ENCODE assay signal across 3 cellular contexts in the genomic region with DNA sequence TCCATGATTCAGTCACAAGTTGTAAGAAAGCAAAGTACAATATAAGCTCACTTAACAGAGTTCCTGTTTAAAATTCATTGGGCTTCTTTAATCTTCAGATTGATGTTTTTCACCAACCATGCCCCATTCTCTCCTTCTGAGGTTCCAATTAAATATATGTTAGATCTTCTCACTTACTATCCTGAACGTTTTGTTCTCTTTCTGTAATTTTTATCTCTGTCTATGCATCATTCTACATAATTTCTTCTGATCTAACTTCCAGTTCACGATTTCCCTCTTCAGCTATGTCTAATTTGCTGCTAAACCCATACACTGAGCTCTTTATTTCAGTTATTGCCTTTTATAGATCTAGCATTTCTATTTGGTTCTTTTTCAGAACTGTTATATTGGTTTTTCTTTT.
TF ChIP-seq lines count a peak whose summit lies in the region.

No MANE protein-coding gene starts in this region.

TF ChIP-seq in SK-N-SH treated with all-trans-retinoic acid at 6 μM for 48 hours, 23 proteins besides CTCF, POLR2A, EP300 and RAD21:
- TF ChIP-seq ZFP30 (CRISPR knock-in tag; IDR thresholded peaks at IDR 0.05) (peak; percentile 92), OSR1 (CRISPR knock-in tag; IDR thresholded peaks at IDR 0.05) (no peak)

TF ChIP-seq in SK-N-SH, 30 proteins besides CTCF, POLR2A, EP300 and RAD21:
- TF ChIP-seq NFIC (IDR thresholded peaks at IDR 0.05; ENCODE audit: borderline replicate concordance) (no peak), FOXJ3 (CRISPR knock-in tag; IDR thresholded peaks at IDR 0.05) (no peak), GABPA (IDR thresholded peaks at IDR 0.05; ENCODE audit: low read depth) (no peak), GATA2 (CRISPR knock-in tag; IDR thresholded peaks at IDR 0.05) (no peak), NRF1 (IDR thresholded peaks at IDR 0.05; ENCODE audit: low read depth, low read length) (no peak), MXI1 (IDR thresholded peaks at IDR 0.05; ENCODE audit: low read depth, low read length) (no peak), RCOR1 (IDR thresholded peaks at IDR 0.05; ENCODE audit: low read length) (no peak), CHD2 (IDR thresholded peaks at IDR 0.05; ENCODE audit: low read length, partially characterized antibody) (no peak), MEF2A (IDR thresholded peaks at IDR 0.05; ENCODE audit: borderline replicate concordance, low read depth) (no peak), RXRA (IDR thresholded peaks at IDR 0.05; ENCODE audit: borderline replicate concordance, low read depth) (no peak)
- TF ChIP-seq, protein P1, sequence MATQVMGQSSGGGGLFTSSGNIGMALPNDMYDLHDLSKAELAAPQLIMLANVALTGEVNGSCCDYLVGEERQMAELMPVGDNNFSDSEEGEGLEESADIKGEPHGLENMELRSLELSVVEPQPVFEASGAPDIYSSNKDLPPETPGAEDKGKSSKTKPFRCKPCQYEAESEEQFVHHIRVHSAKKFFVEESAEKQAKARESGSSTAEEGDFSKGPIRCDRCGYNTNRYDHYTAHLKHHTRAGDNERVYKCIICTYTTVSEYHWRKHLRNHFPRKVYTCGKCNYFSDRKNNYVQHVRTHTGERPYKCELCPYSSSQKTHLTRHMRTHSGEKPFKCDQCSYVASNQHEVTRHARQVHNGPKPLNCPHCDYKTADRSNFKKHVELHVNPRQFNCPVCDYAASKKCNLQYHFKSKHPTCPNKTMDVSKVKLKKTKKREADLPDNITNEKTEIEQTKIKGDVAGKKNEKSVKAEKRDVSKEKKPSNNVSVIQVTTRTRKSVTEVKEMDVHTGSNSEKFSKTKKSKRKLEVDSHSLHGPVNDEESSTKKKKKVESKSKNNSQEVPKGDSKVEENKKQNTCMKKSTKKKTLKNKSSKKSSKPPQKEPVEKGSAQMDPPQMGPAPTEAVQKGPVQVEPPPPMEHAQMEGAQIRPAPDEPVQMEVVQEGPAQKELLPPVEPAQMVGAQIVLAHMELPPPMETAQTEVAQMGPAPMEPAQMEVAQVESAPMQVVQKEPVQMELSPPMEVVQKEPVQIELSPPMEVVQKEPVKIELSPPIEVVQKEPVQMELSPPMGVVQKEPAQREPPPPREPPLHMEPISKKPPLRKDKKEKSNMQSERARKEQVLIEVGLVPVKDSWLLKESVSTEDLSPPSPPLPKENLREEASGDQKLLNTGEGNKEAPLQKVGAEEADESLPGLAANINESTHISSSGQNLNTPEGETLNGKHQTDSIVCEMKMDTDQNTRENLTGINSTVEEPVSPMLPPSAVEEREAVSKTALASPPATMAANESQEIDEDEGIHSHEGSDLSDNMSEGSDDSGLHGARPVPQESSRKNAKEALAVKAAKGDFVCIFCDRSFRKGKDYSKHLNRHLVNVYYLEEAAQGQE (IDR thresholded peaks at IDR 0.05; ENCODE audit: low read depth, low read length): no peak
- TF ChIP-seq, protein P2, sequence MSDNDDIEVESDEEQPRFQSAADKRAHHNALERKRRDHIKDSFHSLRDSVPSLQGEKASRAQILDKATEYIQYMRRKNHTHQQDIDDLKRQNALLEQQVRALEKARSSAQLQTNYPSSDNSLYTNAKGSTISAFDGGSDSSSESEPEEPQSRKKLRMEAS (IDR thresholded peaks at IDR 0.05; ENCODE audit: low read depth): no peak
- TF ChIP-seq, protein P3, sequence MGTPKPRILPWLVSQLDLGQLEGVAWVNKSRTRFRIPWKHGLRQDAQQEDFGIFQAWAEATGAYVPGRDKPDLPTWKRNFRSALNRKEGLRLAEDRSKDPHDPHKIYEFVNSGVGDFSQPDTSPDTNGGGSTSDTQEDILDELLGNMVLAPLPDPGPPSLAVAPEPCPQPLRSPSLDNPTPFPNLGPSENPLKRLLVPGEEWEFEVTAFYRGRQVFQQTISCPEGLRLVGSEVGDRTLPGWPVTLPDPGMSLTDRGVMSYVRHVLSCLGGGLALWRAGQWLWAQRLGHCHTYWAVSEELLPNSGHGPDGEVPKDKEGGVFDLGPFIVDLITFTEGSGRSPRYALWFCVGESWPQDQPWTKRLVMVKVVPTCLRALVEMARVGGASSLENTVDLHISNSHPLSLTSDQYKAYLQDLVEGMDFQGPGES (IDR thresholded peaks at IDR 0.05; ENCODE audit: low read depth, low read length): no peak
- TF ChIP-seq, protein P4, sequence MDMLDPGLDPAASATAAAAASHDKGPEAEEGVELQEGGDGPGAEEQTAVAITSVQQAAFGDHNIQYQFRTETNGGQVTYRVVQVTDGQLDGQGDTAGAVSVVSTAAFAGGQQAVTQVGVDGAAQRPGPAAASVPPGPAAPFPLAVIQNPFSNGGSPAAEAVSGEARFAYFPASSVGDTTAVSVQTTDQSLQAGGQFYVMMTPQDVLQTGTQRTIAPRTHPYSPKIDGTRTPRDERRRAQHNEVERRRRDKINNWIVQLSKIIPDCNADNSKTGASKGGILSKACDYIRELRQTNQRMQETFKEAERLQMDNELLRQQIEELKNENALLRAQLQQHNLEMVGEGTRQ (IDR thresholded peaks at IDR 0.05; ENCODE audit: borderline replicate concordance, low read depth, low read length): no peak
- TF ChIP-seq, protein P5, sequence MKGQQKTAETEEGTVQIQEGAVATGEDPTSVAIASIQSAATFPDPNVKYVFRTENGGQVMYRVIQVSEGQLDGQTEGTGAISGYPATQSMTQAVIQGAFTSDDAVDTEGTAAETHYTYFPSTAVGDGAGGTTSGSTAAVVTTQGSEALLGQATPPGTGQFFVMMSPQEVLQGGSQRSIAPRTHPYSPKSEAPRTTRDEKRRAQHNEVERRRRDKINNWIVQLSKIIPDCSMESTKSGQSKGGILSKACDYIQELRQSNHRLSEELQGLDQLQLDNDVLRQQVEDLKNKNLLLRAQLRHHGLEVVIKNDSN (IDR thresholded peaks at IDR 0.05; ENCODE audit: borderline replicate concordance, low read depth): no peak

TF ChIP-seq in K562, 482 proteins besides CTCF, POLR2A, EP300 and RAD21:
- no peak for TF ChIP-seq ETV6 (IDR thresholded peaks at IDR 0.05; ENCODE audit: borderline replicate concordance in 1 of 2, low read depth in 2 of 2, low read length in 1 of 2)
- TF ChIP-seq ETV6 (CRISPR knock-in tag; IDR thresholded peaks at IDR 0.05; ENCODE audit: borderline replicate concordance): no peak
- TF ChIP-seq, protein P6, sequence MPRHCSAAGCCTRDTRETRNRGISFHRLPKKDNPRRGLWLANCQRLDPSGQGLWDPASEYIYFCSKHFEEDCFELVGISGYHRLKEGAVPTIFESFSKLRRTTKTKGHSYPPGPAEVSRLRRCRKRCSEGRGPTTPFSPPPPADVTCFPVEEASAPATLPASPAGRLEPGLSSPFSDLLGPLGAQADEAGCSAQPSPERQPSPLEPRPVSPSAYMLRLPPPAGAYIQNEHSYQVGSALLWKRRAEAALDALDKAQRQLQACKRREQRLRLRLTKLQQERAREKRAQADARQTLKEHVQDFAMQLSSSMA (CRISPR knock-in tag; IDR thresholded peaks at IDR 0.05): no peak
- peak; percentile 43 for TF ChIP-seq RBM25 (IDR thresholded peaks at IDR 0.05; ENCODE audit: low read depth, low read length, severe bottlenecking)
- no peak for TF ChIP-seq TEAD1 (CRISPR knock-in tag; IDR thresholded peaks at IDR 0.05)
- TF ChIP-seq, protein P7, sequence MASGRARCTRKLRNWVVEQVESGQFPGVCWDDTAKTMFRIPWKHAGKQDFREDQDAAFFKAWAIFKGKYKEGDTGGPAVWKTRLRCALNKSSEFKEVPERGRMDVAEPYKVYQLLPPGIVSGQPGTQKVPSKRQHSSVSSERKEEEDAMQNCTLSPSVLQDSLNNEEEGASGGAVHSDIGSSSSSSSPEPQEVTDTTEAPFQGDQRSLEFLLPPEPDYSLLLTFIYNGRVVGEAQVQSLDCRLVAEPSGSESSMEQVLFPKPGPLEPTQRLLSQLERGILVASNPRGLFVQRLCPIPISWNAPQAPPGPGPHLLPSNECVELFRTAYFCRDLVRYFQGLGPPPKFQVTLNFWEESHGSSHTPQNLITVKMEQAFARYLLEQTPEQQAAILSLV (tag; IDR thresholded peaks at IDR 0.05): no peak
- peak in 1 of 2 experiments; percentile 76; a peak in 2 of 3 replicates for TF ChIP-seq CBX3 (IDR thresholded peaks at IDR 0.05; ENCODE audit: borderline replicate concordance in 1 of 2, low read length in 2 of 2)
- peak; percentile 66; the same call in 1 of the 2 replicates for TF ChIP-seq TRIM28 (IDR thresholded peaks at IDR 0.05)
- TF ChIP-seq, protein P8, sequence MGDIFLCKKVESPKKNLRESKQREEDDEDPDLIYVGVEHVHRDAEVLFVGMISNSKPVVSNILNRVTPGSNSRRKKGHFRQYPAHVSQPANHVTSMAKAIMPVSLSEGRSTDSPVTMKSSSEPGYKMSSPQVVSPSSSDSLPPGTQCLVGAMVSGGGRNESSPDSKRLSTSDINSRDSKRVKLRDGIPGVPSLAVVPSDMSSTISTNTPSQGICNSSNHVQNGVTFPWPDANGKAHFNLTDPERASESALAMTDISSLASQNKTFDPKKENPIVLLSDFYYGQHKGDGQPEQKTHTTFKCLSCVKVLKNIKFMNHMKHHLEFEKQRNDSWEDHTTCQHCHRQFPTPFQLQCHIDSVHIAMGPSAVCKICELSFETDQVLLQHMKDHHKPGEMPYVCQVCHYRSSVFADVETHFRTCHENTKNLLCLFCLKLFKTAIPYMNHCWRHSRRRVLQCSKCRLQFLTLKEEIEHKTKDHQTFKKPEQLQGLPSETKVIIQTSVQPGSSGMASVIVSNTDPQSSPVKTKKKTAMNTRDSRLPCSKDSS (IDR thresholded peaks at IDR 0.05; ENCODE audit: low read depth, partially characterized antibody): peak; percentile 52
- peak; percentile 76; the same call in 1 of the 2 replicates for TF ChIP-seq ZFP30 (CRISPR knock-in tag; IDR thresholded peaks at IDR 0.05; ENCODE audit: borderline replicate concordance)
